In the genomic region with DNA sequence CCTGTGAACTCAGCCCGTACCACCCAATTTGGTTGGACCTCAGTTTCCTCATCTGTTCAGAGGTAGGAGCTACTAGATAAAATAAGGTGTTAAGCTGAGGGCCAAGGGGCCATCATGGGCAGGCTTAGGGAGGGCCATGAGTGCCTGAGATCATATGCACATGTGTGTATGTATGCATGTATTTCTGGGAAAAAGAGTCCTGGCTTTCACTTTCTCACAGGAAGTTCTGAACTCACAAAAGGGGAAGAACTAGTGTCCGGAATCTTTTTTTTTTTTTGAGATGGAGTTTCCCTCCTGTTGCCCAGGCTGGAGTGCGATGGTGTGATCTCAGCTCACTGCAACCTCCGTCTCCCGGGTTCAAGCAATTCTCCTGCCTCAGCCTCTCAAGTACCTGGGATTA, we compare ENCODE assay signal across 15 cellular contexts. TPM values are rescaled to one million over a fixed set of nuclear protein-coding genes. Genes with fewer than 3 reads are reported as not detected.
DNase-seq lines count a peak whose midpoint lies in the region; ATAC-seq and TF ChIP-seq lines count a peak whose summit lies in the region.
"Had no signal": no experiment of that assay in that cellular context is flagged by ENCODE, and none has a peak within 500 bp of the region (broad histone marks: within the 10 kb centered on the region; RNA-seq: fewer than 3 reads in every experiment).

No MANE protein-coding gene starts in this region.

- no peaks in the 10 kb centered on the region for H3K27me3 Mint-ChIP-seq in CD4-positive, alpha-beta memory T cell
- H3K27me3 Mint-ChIP-seq: central memory CD8-positive, alpha-beta T cell had no signal

- intact Hi-C loops in CD4-positive, alpha-beta memory T cell (cut with micrococcal nuclease) = no loop called here
- intact Hi-C loops in mucosa of descending colon (cut with DNase I, micrococcal nuclease) = no loop called here

- CTCF ChIA-PET in CD4-positive, alpha-beta memory T cell (lab: Charles Lee; ENCODE audit: partially characterized antibody) = interaction anchor here (0.7 to 2.8 kb wide), 3 partner anchors 12 to 17 kb away, joined by 3 to 10 read pairs (median 4); no protein-coding TSS in a partner anchor

- no peak overlapping the region for H3K4me3 ChIP-seq in CD4-positive, alpha-beta memory T cell (ENCODE audit: low read length in 2 of 2)
- H3K4me3 ChIP-seq in mucosa of descending colon (no peak overlapping the region), suprapubic skin (no peak overlapping the region)
- H3K4me3 ChIP-seq: thoracic aorta had no signal

- peak overlapping the region in 1 of 8 donors; percentile 30 for H3K4me3 Mint-ChIP-seq in CD4-positive, alpha-beta memory T cell
- H3K4me3 Mint-ChIP-seq: central memory CD8-positive, alpha-beta T cell; WTC11 had no signal

- peak overlapping the region in 6 of 7 donors; percentile 29 to 91 (median 60) for H3K27ac Mint-ChIP-seq in CD4-positive, alpha-beta memory T cell
- peak overlapping the region; percentile 56 to 84 for H3K27ac Mint-ChIP-seq in activated naive CD4-positive, alpha-beta T cell treated with anti-CD3 and anti-CD28 coated beads, Interleukin-2, amount 50 U/mL, for 72 hours
- H3K27ac Mint-ChIP-seq: WTC11 had no signal

- H3K9me3 Mint-ChIP-seq in CD4-positive, alpha-beta memory T cell = peaks cover 0 to 2% (median 0%) of the 10 kb centered on the region in 8 donors
- H3K9me3 Mint-ChIP-seq in activated naive CD4-positive, alpha-beta T cell treated with anti-CD3 and anti-CD28 coated beads, Interleukin-2, amount 50 U/mL, for 72 hours = no peaks in the 10 kb centered on the region
- H3K9me3 Mint-ChIP-seq: central memory CD8-positive, alpha-beta T cell; WTC11 had no signal

- H3K4me1 Mint-ChIP-seq in CD4-positive, alpha-beta memory T cell = peaks cover 24 to 63% (median 36%) of the 10 kb centered on the region in 4 donors

- TF ChIP-seq EP300 in suprapubic skin (IDR thresholded peaks at IDR 0.05) = no peak

- H3K9me3 ChIP-seq in CD4-positive, alpha-beta memory T cell (ENCODE audit: control insufficient read depth in 1 of 2, low read length in 2 of 2) = no peaks in the 10 kb centered on the region
- H3K9me3 ChIP-seq in mucosa of descending colon = no peaks in the 10 kb centered on the region
- H3K9me3 ChIP-seq in suprapubic skin = no peaks in the 10 kb centered on the region
- H3K9me3 ChIP-seq: thoracic aorta had no signal

- TF ChIP-seq CTCF in mucosa of descending colon (IDR thresholded peaks at IDR 0.05) = no peak
- no peak for TF ChIP-seq CTCF in suprapubic skin (IDR thresholded peaks at IDR 0.05)

- in situ Hi-C loops in KBM-7 (cut with MboI; ENCODE audit: low pct_unique_long_range_greater_than_20kb, low sequenced_read_pairs) = no loop called here

- no peak overlapping the region for H3K27ac ChIP-seq in CD4-positive, alpha-beta memory T cell (ENCODE audit: low read depth, low read length)
- no peak overlapping the region for H3K27ac ChIP-seq in suprapubic skin

- H3K4me1 ChIP-seq in CD4-positive, alpha-beta memory T cell (ENCODE audit: insufficient read depth, low read length) = peaks cover 53% of the 10 kb centered on the region
- no peaks in the 10 kb centered on the region for H3K4me1 ChIP-seq in mucosa of descending colon (ENCODE audit: low read depth)
- peaks cover 2% of the 10 kb centered on the region for H3K4me1 ChIP-seq in suprapubic skin

- ATAC-seq in activated naive CD4-positive, alpha-beta T cell treated with anti-CD3 and anti-CD28 coated beads, Interleukin-2, amount 50 U/mL, for 72 hours = no peak
- ATAC-seq in mucosa of descending colon = peak; percentile 44
- ATAC-seq in GM19035 (IDR thresholded peaks at IDR 0.05; ENCODE audit: unreplicated experiment) = no peak
- ATAC-seq in GM18517 (IDR thresholded peaks at IDR 0.05; ENCODE audit: unreplicated experiment) = no peak
- ATAC-seq: WTC11 had no signal

- POLR2A ChIA-PET in CD4-positive, alpha-beta memory T cell (lab: Charles Lee; ENCODE audit: partially characterized antibody) = interaction anchor here (0.8 to 2.3 kb wide), 3 partner anchors 12 to 17 kb away, joined by 3 to 10 read pairs (median 4); no protein-coding TSS in a partner anchor

- peaks cover 37 to 70% of the 10 kb centered on the region in 2 donors for H3K36me3 Mint-ChIP-seq in CD4-positive, alpha-beta memory T cell
- H3K36me3 Mint-ChIP-seq in activated naive CD4-positive, alpha-beta T cell treated with anti-CD3 and anti-CD28 coated beads, Interleukin-2, amount 50 U/mL, for 72 hours = peaks cover 10 to 12% of the 10 kb centered on the region in 2 donors
- H3K36me3 Mint-ChIP-seq: WTC11 had no signal

- no peak for DNase-seq in CD4-positive, alpha-beta memory T cell
- DNase-seq in KBM-7 = peak; percentile 72
- no peak for DNase-seq in activated naive CD4-positive, alpha-beta T cell treated with anti-CD3 and anti-CD28 coated beads, Interleukin-2, amount 50 U/mL, for 72 hours (ENCODE audit: low spot score in 2 of 2)
- DNase-seq in mucosa of descending colon = no peak
- no peak for DNase-seq in anterior cingulate cortex (lab: John Stamatoyannopoulos, UW)
- DNase-seq in suprapubic skin (ENCODE audit: low spot score in 2 of 2) = no peak
- DNase-seq: activated effector memory CD4-positive, alpha-beta T cell treated with anti-CD3 and anti-CD28 coated beads, Interleukin-2, amount 50 U/mL, for 16 hours; GOT3; NCI-H69; SHP77 treated with DMSO at 0.1 percent for 48 hours had no signal

- no peak for TF ChIP-seq POLR2A in suprapubic skin (IDR thresholded peaks at IDR 0.05)

- H3K27me3 ChIP-seq in CD4-positive, alpha-beta memory T cell (ENCODE audit: insufficient read depth, low read length) = no peaks in the 10 kb centered on the region
- no peaks in the 10 kb centered on the region for H3K27me3 ChIP-seq in suprapubic skin

- 64% methylated on average over 5 of the region's 5 CpGs for WGBS in suprapubic skin

- peaks cover 70% of the 10 kb centered on the region for H3K36me3 ChIP-seq in CD4-positive, alpha-beta memory T cell (ENCODE audit: insufficient read depth, low read length)
- no peaks in the 10 kb centered on the region for H3K36me3 ChIP-seq in mucosa of descending colon (ENCODE audit: low read depth)
- peaks cover 26% of the 10 kb centered on the region for H3K36me3 ChIP-seq in suprapubic skin

RNA-seq across cellular contexts. Expression of gene TGFB1, which starts 18.9 kb away (rescaled TPM):
- total RNA-seq in CD4-positive, alpha-beta memory T cell = 100 to 1,000 TPM; 136 to 143 TPM
- 10 to 100 TPM; 28.1 to 83.7 TPM for polyA plus RNA-seq in CD4-positive, alpha-beta memory T cell
- 100 to 1,000 TPM in 1 of 2 donors, 10 to 100 TPM in 1; 73.4 to 126 TPM for total RNA-seq in activated naive CD4-positive, alpha-beta T cell treated with anti-CD3 and anti-CD28 coated beads, Interleukin-2, amount 50 U/mL, for 72 hours
- total RNA-seq in mucosa of descending colon = 10 to 100 TPM in 2 of 3 donors, 1 to 10 TPM in 1; 8.2 to 39.6 (median 21.8) TPM
- total RNA-seq in suprapubic skin = 10 to 100 TPM; 16.4 to 19.9 (median 17.4) TPM

RNA-seq across cellular contexts. Expression of gene CCDC97, which starts 24.8 kb away (rescaled TPM):
- 10 to 100 TPM; 56.4 to 61.4 TPM for total RNA-seq in CD4-positive, alpha-beta memory T cell
- polyA plus RNA-seq in CD4-positive, alpha-beta memory T cell = 10 to 100 TPM; 23.2 to 32.3 TPM
- 10 to 100 TPM; 24.7 to 43.1 TPM for total RNA-seq in activated naive CD4-positive, alpha-beta T cell treated with anti-CD3 and anti-CD28 coated beads, Interleukin-2, amount 50 U/mL, for 72 hours
- 10 to 100 TPM; 26.2 to 29.6 (median 27.0) TPM for total RNA-seq in mucosa of descending colon
- 10 to 100 TPM; 13.4 to 30.0 (median 18.5) TPM for total RNA-seq in suprapubic skin

RNA-seq across cellular contexts. Expression of gene B9D2, which starts 29.2 kb away (rescaled TPM):
- 10 to 100 TPM; 11.6 to 15.2 TPM for total RNA-seq in CD4-positive, alpha-beta memory T cell
- polyA plus RNA-seq in CD4-positive, alpha-beta memory T cell = 10 to 100 TPM; 12.9 to 22.4 TPM
- total RNA-seq in activated naive CD4-positive, alpha-beta T cell treated with anti-CD3 and anti-CD28 coated beads, Interleukin-2, amount 50 U/mL, for 72 hours = 1 to 10 TPM; 4.7 to 7.8 TPM
- total RNA-seq in mucosa of descending colon (10 to 100 TPM in 1 of 3 donors, 1 to 10 TPM in 2; 7.0 to 11.3 (median 9.1) TPM), suprapubic skin (1 to 10 TPM; 2.8 to 9.3 (median 4.8) TPM)

RNA-seq across cellular contexts. Expression of gene TMEM91, which starts 41.5 kb away (rescaled TPM):
- 10 to 100 TPM; 14.3 to 16.1 TPM for total RNA-seq in CD4-positive, alpha-beta memory T cell
- 1 to 10 TPM; 4.8 to 4.9 TPM for polyA plus RNA-seq in CD4-positive, alpha-beta memory T cell
- 10 to 100 TPM in 1 of 2 donors, 1 to 10 TPM in 1; 8.2 to 11.0 TPM for total RNA-seq in activated naive CD4-positive, alpha-beta T cell treated with anti-CD3 and anti-CD28 coated beads, Interleukin-2, amount 50 U/mL, for 72 hours
- total RNA-seq in mucosa of descending colon (10 to 100 TPM in 1 of 3 donors, 1 to 10 TPM in 2; 3.8 to 15.2 (median 5.6) TPM), suprapubic skin (100 to 1,000 TPM in 2 of 4 donors, 10 to 100 TPM in 2; 29.6 to 109 (median 88.1) TPM)
